8 cellular contexts compared by ENCODE assay signal in genomic region chr6:155315516-155315871, GRCh38. TPM values are rescaled to one million over a fixed set of nuclear protein-coding genes. Genes with fewer than 3 reads are reported as not detected.
DNase-seq lines count a peak whose midpoint lies in the region; ATAC-seq and TF ChIP-seq lines count a peak whose summit lies in the region.

No MANE protein-coding gene starts in this region.

- TF ChIP-seq CTCF in BJ (IDR thresholded peaks at IDR 0.05; ENCODE audit: insufficient read depth, low read depth, low read length) = no peak
- no peak for TF ChIP-seq CTCF in brain (conservative IDR thresholded peaks at IDR 0.05)
- TF ChIP-seq CTCF in prostate gland (IDR thresholded peaks at IDR 0.05) = no peak

- DNase-seq in BJ (ENCODE audit: low read depth) (no peak), naive B cell (peak; percentile 7), D341Med (ENCODE audit: low spot score) (no peak), prostate gland (ENCODE audit: low spot score) (no peak), NCI-H187 (lab: John Stamatoyannopoulos, UW) (no peak)

- H3K9me3 ChIP-seq in prostate gland = no peaks in the 10 kb centered on the region

- H3K36me3 Mint-ChIP-seq in IgD-negative memory B cell (peaks cover under 1% of the 10 kb centered on the region), brain (peaks cover 4% of the 10 kb centered on the region), naive B cell (peaks cover 0 to 1% of the 10 kb centered on the region in 2 donors)

- peak overlapping the region; percentile 87 to 98 (median 98) for H3K27ac Mint-ChIP-seq in IgD-negative memory B cell
- H3K27ac Mint-ChIP-seq in brain = peak overlapping the region in 4 of 5 experiments; percentile 91 to 97 (median 96)
- H3K27ac Mint-ChIP-seq in naive B cell = peak overlapping the region in 3 of 6 donors; percentile 95 to 96 (median 95)

- H3K27me3 ChIP-seq in BJ (ENCODE audit: control insufficient read depth, insufficient read depth, low read length) (no peaks in the 10 kb centered on the region), prostate gland (replicated peaks; ENCODE audit: insufficient read depth) (no peaks in the 10 kb centered on the region)

- intact Hi-C loops in prostate gland (cut with DNase I) = no loop called here

- POLR2A ChIA-PET in BJ (lab: Charles Lee) = interaction anchor here (0.6 kb wide), 1 partner anchor 144 kb away, joined by 3 read pairs; no protein-coding TSS in a partner anchor

- H3K36me3 ChIP-seq in BJ (ENCODE audit: control insufficient read depth, insufficient read depth, low read length) = no peaks in the 10 kb centered on the region
- no peaks in the 10 kb centered on the region for H3K36me3 ChIP-seq in prostate gland

- CTCF ChIA-PET in BJ (lab: Yijun Ruan, JAX) = interaction anchor here (0.6 to 3.2 kb wide), 6 partner anchors 25 to 447 kb away, joined by 3 to 14 read pairs (median 8); no protein-coding TSS in a partner anchor

- no peaks in the 10 kb centered on the region for H3K9me3 Mint-ChIP-seq in IgD-negative memory B cell
- H3K9me3 Mint-ChIP-seq in brain = peaks cover 0 to 10% (median 0%) of the 10 kb centered on the region in 5 experiments
- H3K9me3 Mint-ChIP-seq in naive B cell = no peaks in the 10 kb centered on the region

- WGBS in prostate gland = 52% methylated on average over 3 of the region's 3 CpGs

- no peak for TF ChIP-seq POLR2A in prostate gland (IDR thresholded peaks at IDR 0.05)

- ATAC-seq in naive B cell (ENCODE audit: low read depth in 2 of 2) = no peak
- no peak for ATAC-seq in GM21447 (IDR thresholded peaks at IDR 0.05; ENCODE audit: unreplicated experiment)

- H3K4me3 Mint-ChIP-seq in IgD-negative memory B cell = peak overlapping the region; percentile 90 to 98 (median 95)
- peak overlapping the region; percentile 97 to 98 (median 98) for H3K4me3 Mint-ChIP-seq in brain
- H3K4me3 Mint-ChIP-seq in naive B cell = peak overlapping the region; percentile 95 to 99 (median 96)

- peak overlapping the region in 1 of 2 donors; percentile 84 for H3K27ac ChIP-seq in prostate gland

- H3K4me1 ChIP-seq in prostate gland (replicated peaks) = no peaks in the 10 kb centered on the region

- H3K4me1 Mint-ChIP-seq in IgD-negative memory B cell = peaks cover 18 to 27% (median 24%) of the 10 kb centered on the region in 3 donors
- H3K4me1 Mint-ChIP-seq in brain = peaks cover 47% of the 10 kb centered on the region
- H3K4me1 Mint-ChIP-seq in naive B cell = peaks cover 30 to 33% (median 31%) of the 10 kb centered on the region in 3 donors

- H3K4me3 ChIP-seq in BJ (ENCODE audit: low read depth, low read length) (peak overlapping the region; percentile 75), prostate gland (no peak overlapping the region)

- no peaks in the 10 kb centered on the region for H3K27me3 Mint-ChIP-seq in IgD-negative memory B cell
- peaks cover 19% of the 10 kb centered on the region for H3K27me3 Mint-ChIP-seq in brain
- no peaks in the 10 kb centered on the region for H3K27me3 Mint-ChIP-seq in naive B cell

RNA-seq across cellular contexts. Expression of gene TFB1M, which starts 1.2 kb away (rescaled TPM):
- polyA plus RNA-seq in BJ (2011; rRNA removed) = 12.9 and 17.4 TPM in 2 replicates
- polyA minus RNA-seq in BJ (2011; rRNA and poly(A)+ RNA removed) = 12.0 and 14.2 TPM in 2 replicates
- polyA plus RNA-seq in IgD-negative memory B cell = 13.3 TPM
- polyA plus RNA-seq in brain (ENCODE audit: insufficient read depth, low read depth, low replicate concordance) = 9.9 TPM
- 10 to 100 TPM in 5 of 6 donors, 1 to 10 TPM in 1; 8.6 to 20.0 (median 14.9) TPM for polyA plus RNA-seq in naive B cell (ENCODE audit: low read depth in 6 of 6)
- total RNA-seq in prostate gland = 10 to 100 TPM; 10.7 to 14.1 TPM

RNA-seq across cellular contexts. Expression of gene CLDN20, which starts 51.7 kb away (rescaled TPM):
- polyA plus RNA-seq in BJ (2011; rRNA removed) (not detected in 2 replicates), IgD-negative memory B cell (not detected), brain (ENCODE audit: insufficient read depth, low read depth, low replicate concordance) (not detected), naive B cell (ENCODE audit: low read depth in 6 of 6) (under 1 TPM in 1 of 6 donors, not detected in 5; 0.22 TPM)
- polyA minus RNA-seq in BJ (2011; rRNA and poly(A)+ RNA removed) = not detected in 2 replicates
- total RNA-seq in prostate gland = not detected
